Comparison of ENCODE assay signal across 23 cellular contexts in genomic region chr16:80100846-80101451, GRCh38.
DNase-seq lines count a peak whose midpoint lies in the region; ATAC-seq, FAIRE-seq and TF ChIP-seq lines count a peak whose summit lies in the region.
"Had no signal": no experiment of that assay in that cellular context is flagged by ENCODE, and none has a peak within 500 bp of the region (broad histone marks: within the 10 kb centered on the region; RNA-seq: fewer than 3 reads in every experiment).

No MANE protein-coding gene starts in this region.

- H3K4me2 ChIP-seq in MM.1S (ENCODE audit: low read depth, low read length) (peak overlapping the region; percentile 41; the same call in 1 of the 2 replicates), astrocyte (ENCODE audit: low read length) (no peak overlapping the region)

- no peak overlapping the region for H3K9ac ChIP-seq in MM.1S (ENCODE audit: low read length)
- H3K9ac ChIP-seq in astrocyte (ENCODE audit: low read length) = no peak overlapping the region
- H3K9ac ChIP-seq: GM23248 had no signal

- no peaks in the 10 kb centered on the region for H3K27me3 ChIP-seq in MM.1S (replicated peaks; ENCODE audit: insufficient read depth, low read length)
- H3K27me3 ChIP-seq in astrocyte (ENCODE audit: insufficient read depth, low read length) = no peaks in the 10 kb centered on the region
- H3K27me3 ChIP-seq: MG63 had no signal

- DNase-seq in NCI-H1092 treated with DMSO at 0.1 percent for 48 hours (lab: John Stamatoyannopoulos, UW) (peak; percentile 3), NCI-H1092 (lab: John Stamatoyannopoulos, UW) (no peak), GM12865 (ENCODE audit: low read depth) (peak; percentile 22), MM.1S (peak; percentile 18), astrocyte (ENCODE audit: low read depth) (peak; percentile 59), DMS153 (lab: John Stamatoyannopoulos, UW) (no peak), AML-193 (lab: John Stamatoyannopoulos, UW) (no peak)
- no peak for DNase-seq in activated T-cell treated with anti-CD3 and anti-CD28 coated beads, Interleukin-2, amount 50 U/mL, for 4 hours
- DNase-seq: Calu3; CD8-positive, alpha-beta memory T cell; GM23248; H9; IMR-90; MG63; NCI-H1048; NCI-H2107; NCI-H2227 treated with DMSO at 0.1 percent for 48 hours; NCI-H524; NCI-H82; Right ventricle myocardium superior; T-helper 9 cell had no signal

- H3K9me3 Mint-ChIP-seq in astrocyte (ENCODE audit: unreplicated experiment) = peaks cover 4% of the 10 kb centered on the region
- H3K9me3 Mint-ChIP-seq in activated T-cell treated with anti-CD3 and anti-CD28 coated beads, Interleukin-2, amount 50 U/mL, for 4 hours = peaks cover 13% of the 10 kb centered on the region

- H3K4me1 Mint-ChIP-seq in astrocyte (ENCODE audit: low read depth, unreplicated experiment) = peaks cover 10% of the 10 kb centered on the region
- H3K4me1 Mint-ChIP-seq in activated T-cell treated with anti-CD3 and anti-CD28 coated beads, Interleukin-2, amount 50 U/mL, for 4 hours (ENCODE audit: low read depth) = no peaks in the 10 kb centered on the region
- H3K4me1 Mint-ChIP-seq: CD8-positive, alpha-beta memory T cell had no signal

- H3K4me1 ChIP-seq in MM.1S (ENCODE audit: low read length) (peaks cover 17% of the 10 kb centered on the region), astrocyte (ENCODE audit: insufficient read depth, low read length) (peaks cover 8% of the 10 kb centered on the region)

- no peaks in the 10 kb centered on the region; the same call in 1 of the 2 replicates for H3F3A ChIP-seq in MM.1S (ENCODE audit: insufficient read depth, low read length)

- H3K36me3 ChIP-seq in MM.1S (replicated peaks; ENCODE audit: insufficient read depth, low read length) = no peaks in the 10 kb centered on the region
- no peaks in the 10 kb centered on the region for H3K36me3 ChIP-seq in astrocyte (ENCODE audit: insufficient read depth, low read length)
- H3K36me3 ChIP-seq: MG63 had no signal

- no peaks in the 10 kb centered on the region for H3K9me2 ChIP-seq in MM.1S (replicated peaks; ENCODE audit: insufficient read depth, low read length)

- H2AFZ ChIP-seq in MM.1S (ENCODE audit: low read length) (no peak overlapping the region), astrocyte (ENCODE audit: low read depth, low read length) (no peak overlapping the region)
- H2AFZ ChIP-seq: GM23248 had no signal

- H4K20me1 ChIP-seq in MM.1S (ENCODE audit: insufficient read depth, low read length) (no peaks in the 10 kb centered on the region), astrocyte (ENCODE audit: insufficient read depth, low read length) (no peaks in the 10 kb centered on the region)

- H3K4me3 Mint-ChIP-seq in astrocyte (ENCODE audit: unreplicated experiment) = no peak overlapping the region
- no peak overlapping the region for H3K4me3 Mint-ChIP-seq in activated T-cell treated with anti-CD3 and anti-CD28 coated beads, Interleukin-2, amount 50 U/mL, for 4 hours
- H3K4me3 Mint-ChIP-seq: CD8-positive, alpha-beta memory T cell; H9 had no signal

- H3K27ac ChIP-seq in MM.1S (ENCODE audit: low read length) (peak overlapping the region; percentile 43; the same call in 1 of the 2 replicates), astrocyte (ENCODE audit: low read depth, low read length) (no peak overlapping the region)
- H3K27ac ChIP-seq: C4-2B, GM23248 had no signal

- ATAC-seq in activated T-cell treated with anti-CD3 and anti-CD28 coated beads, Interleukin-2, amount 50 U/mL, for 4 hours = no peak

- H3K79me2 ChIP-seq in MM.1S (ENCODE audit: low read length) (no peaks in the 10 kb centered on the region), astrocyte (ENCODE audit: insufficient read depth, low read length) (no peaks in the 10 kb centered on the region)

- TF ChIP-seq CTCF in GM12865 (IDR thresholded peaks at IDR 0.05; ENCODE audit: insufficient read depth, low read depth, low read length, missing control alignments) (no peak), MM.1S (IDR thresholded peaks at IDR 0.05; ENCODE audit: low read length) (no peak), astrocyte (IDR thresholded peaks at IDR 0.05; ENCODE audit: insufficient read depth, low read depth, low read length) (no peak)

- no peaks in the 10 kb centered on the region for H3K27me3 Mint-ChIP-seq in astrocyte (ENCODE audit: low read depth, unreplicated experiment)
- peaks cover 30% of the 10 kb centered on the region for H3K27me3 Mint-ChIP-seq in activated T-cell treated with anti-CD3 and anti-CD28 coated beads, Interleukin-2, amount 50 U/mL, for 4 hours (ENCODE audit: low read depth)

- no peak for FAIRE-seq in astrocyte (lab: Jason Lieb, UNC)
- FAIRE-seq: GM12891 had no signal

- no peak overlapping the region for H3K27ac Mint-ChIP-seq in astrocyte (ENCODE audit: unreplicated experiment)
- H3K27ac Mint-ChIP-seq: CD8-positive, alpha-beta memory T cell; H9 had no signal

- H3K9me3 ChIP-seq in MM.1S (replicated peaks; ENCODE audit: insufficient read depth, low read length) (no peaks in the 10 kb centered on the region), astrocyte (ENCODE audit: insufficient read depth, low read depth, low read length) (peaks cover 4% of the 10 kb centered on the region)
- H3K9me3 ChIP-seq: MG63 had no signal

- H3K4me3 ChIP-seq in GM12865 (ENCODE audit: low read depth, low read length) (no peak overlapping the region), MM.1S (ENCODE audit: low read length) (no peak overlapping the region), astrocyte (ENCODE audit: insufficient read depth, low read depth, low read length) (no peak overlapping the region)
- H3K4me3 ChIP-seq: GM23248, MG63 had no signal

- no peaks in the 10 kb centered on the region for H3K36me3 Mint-ChIP-seq in astrocyte (ENCODE audit: low read depth, unreplicated experiment)
- H3K36me3 Mint-ChIP-seq in activated T-cell treated with anti-CD3 and anti-CD28 coated beads, Interleukin-2, amount 50 U/mL, for 4 hours (ENCODE audit: insufficient read depth) = no peaks in the 10 kb centered on the region

Comparison
In these comparisons a context has a peak if more than half of its experiments do, and no peak if none do; other contexts are left out.
1. DNase-seq: peak in NCI-H1092 treated with DMSO at 0.1 percent for 48 hours (single experiment), GM12865 (single experiment), MM.1S (single experiment) and astrocyte (single experiment); none in NCI-H1092 (single experiment), DMS153 (single experiment), activated T-cell treated with anti-CD3 and anti-CD28 coated beads, Interleukin-2, amount 50 U/mL, for 4 hours (single experiment) and AML-193 (0 of 2).